26 cellular contexts compared by ENCODE assay signal in genomic region chr16:53766304-53767016, GRCh38.
DNase-seq lines count a peak whose midpoint lies in the region; ATAC-seq and TF ChIP-seq lines count a peak whose summit lies in the region.
"Had no signal": no experiment of that assay in that cellular context is flagged by ENCODE, and none has a peak within 500 bp of the region (broad histone marks: within the 10 kb centered on the region; RNA-seq: fewer than 3 reads in every experiment).

No MANE protein-coding gene starts in this region.

- no peaks in the 10 kb centered on the region for H3K36me3 ChIP-seq in ACC112 (ENCODE audit: insufficient read depth, low read length)
- H3K36me3 ChIP-seq: heart right ventricle, neural progenitor cell, suprapubic skin, vagina had no signal

- intact Hi-C loops in left colon (cut with DNase I, micrococcal nuclease), result no loop called here

- no peaks in the 10 kb centered on the region for H3K9me3 Mint-ChIP-seq in stimulated activated memory B cell treated with anti-CD40 and anti-IgM and Interleukin-4, amounts not matched to agents 10 μg/mL and 1 μg/mL and 100 μg/mL, for 72 hours
- no peaks in the 10 kb centered on the region for H3K9me3 Mint-ChIP-seq in T-cell
- H3K9me3 Mint-ChIP-seq: activated CD4-positive, alpha-beta T cell treated with anti-CD3 and anti-CD28 coated beads, Interleukin-2, amount 10 ng/mL, durations not matched to agents 7 days and 5 days; activated naive CD4-positive, alpha-beta T cell treated with anti-CD3 and anti-CD28 coated beads, Interleukin-2, amount 50 U/mL, for 24 hours; activated T-helper 1 cell treated with anti-CD3 and anti-CD28 coated beads, Interleukin-12 subunit alpha, Interleukin-12 subunit beta, Interleukin-2, Interleukin-4 antibody, amounts not matched to agents 30 ng/mL and 10 ng/mL and 1 ng/mL, durations not matched to agents 14 hours and 24 hours and 36 hours; brain; neural progenitor cell; stimulated activated effector memory CD8-positive, alpha-beta T cell treated with anti-CD3 and anti-CD28 coated beads, Interleukin-12 subunit alpha, Interleukin-12 subunit beta, amount 100 ng/mL, for 72 hours had no signal

- peaks cover 56% of the 10 kb centered on the region for H3K4me1 ChIP-seq in ACC112 (ENCODE audit: control insufficient read depth, insufficient read depth, low read length, unreplicated experiment)

- H3K27me3 ChIP-seq in ACC112 (ENCODE audit: insufficient read depth, low read length), result no peaks in the 10 kb centered on the region
- H3K27me3 ChIP-seq: heart right ventricle, neural progenitor cell, suprapubic skin, vagina had no signal

- no peaks in the 10 kb centered on the region for H3K27me3 Mint-ChIP-seq in stimulated activated memory B cell treated with anti-CD40 and anti-IgM and Interleukin-4, amounts not matched to agents 10 μg/mL and 1 μg/mL and 100 μg/mL, for 72 hours
- no peaks in the 10 kb centered on the region for H3K27me3 Mint-ChIP-seq in T-cell
- H3K27me3 Mint-ChIP-seq: activated CD4-positive, alpha-beta T cell treated with anti-CD3 and anti-CD28 coated beads, Interleukin-2, amount 10 ng/mL, durations not matched to agents 7 days and 5 days; activated CD8-positive, alpha-beta memory T cell treated with anti-CD3 and anti-CD28 coated beads, Interleukin-2, amount 10 ng/mL, durations not matched to agents 7 days and 5 days; activated naive CD4-positive, alpha-beta T cell treated with anti-CD3 and anti-CD28 coated beads, Interleukin-2, amount 50 U/mL, for 24 hours; CD4-positive, CD25-positive, alpha-beta regulatory T cell had no signal

- no peak overlapping the region for H2AFZ ChIP-seq in ACC112 (ENCODE audit: low read length, unreplicated experiment)
- H2AFZ ChIP-seq: neural progenitor cell had no signal

- TF ChIP-seq CTCF in cardiac fibroblast (IDR thresholded peaks at IDR 0.05; ENCODE audit: low read depth, low read length), result no peak

- no peak overlapping the region for H3K4me3 ChIP-seq in ACC112 (ENCODE audit: low read depth, low read length)
- H3K4me3 ChIP-seq in cardiac fibroblast (replicated peaks in 1 of 2; ENCODE audit: low read depth in 2 of 2, low read length in 2 of 2), result no peak overlapping the region
- H3K4me3 ChIP-seq: coronary artery, heart right ventricle, neural progenitor cell, psoas muscle, skin epidermis, suprapubic skin, vagina had no signal

- ATAC-seq in left colon (peak; percentile 56), T-cell (replicated peaks in 1 of 4) (no peak)
- no peak for ATAC-seq in stimulated activated memory B cell treated with anti-CD40 and anti-IgM and Interleukin-4, amounts not matched to agents 10 μg/mL and 1 μg/mL and 100 μg/mL, for 72 hours
- ATAC-seq: activated CD8-positive, alpha-beta memory T cell treated with anti-CD3 and anti-CD28 coated beads, Interleukin-2, amount 10 ng/mL, durations not matched to agents 7 days and 5 days; psoas muscle; stimulated activated effector memory CD8-positive, alpha-beta T cell treated with anti-CD3 and anti-CD28 coated beads, Interleukin-12 subunit alpha, Interleukin-12 subunit beta, amount 100 ng/mL, for 72 hours had no signal

- H3K4me1 Mint-ChIP-seq in stimulated activated memory B cell treated with anti-CD40 and anti-IgM and Interleukin-4, amounts not matched to agents 10 μg/mL and 1 μg/mL and 100 μg/mL, for 72 hours, result peaks cover 18% of the 10 kb centered on the region
- peaks cover 29 to 49% (median 39%) of the 10 kb centered on the region in 3 donors for H3K4me1 Mint-ChIP-seq in T-cell

- no peak overlapping the region for H3K27ac Mint-ChIP-seq in stimulated activated memory B cell treated with anti-CD40 and anti-IgM and Interleukin-4, amounts not matched to agents 10 μg/mL and 1 μg/mL and 100 μg/mL, for 72 hours
- H3K27ac Mint-ChIP-seq in T-cell, result no peak overlapping the region
- H3K27ac Mint-ChIP-seq: activated CD4-positive, alpha-beta T cell treated with anti-CD3 and anti-CD28 coated beads, Interleukin-2, amount 10 ng/mL, durations not matched to agents 7 days and 5 days; activated CD8-positive, alpha-beta memory T cell treated with anti-CD3 and anti-CD28 coated beads, Interleukin-2, amount 10 ng/mL, durations not matched to agents 7 days and 5 days; activated T-helper 1 cell treated with anti-CD3 and anti-CD28 coated beads, Interleukin-12 subunit alpha, Interleukin-12 subunit beta, Interleukin-2, Interleukin-4 antibody, amounts not matched to agents 30 ng/mL and 10 ng/mL and 1 ng/mL, durations not matched to agents 14 hours and 24 hours and 36 hours; stimulated activated effector memory CD8-positive, alpha-beta T cell treated with anti-CD3 and anti-CD28 coated beads, Interleukin-12 subunit alpha, Interleukin-12 subunit beta, amount 100 ng/mL, for 72 hours had no signal

- H3K79me2 ChIP-seq in ACC112 (ENCODE audit: control insufficient read depth, insufficient read depth, low read length, unreplicated experiment), result peaks cover 46% of the 10 kb centered on the region

- CTCF ChIA-PET in T-cell (lab: Charles Lee), result no interaction called here

- POLR2A ChIA-PET in T-cell (lab: Charles Lee), result no interaction called here

- H3K27ac ChIP-seq in ACC112 (ENCODE audit: low read depth, low read length), result peak overlapping the region; percentile 59
- H3K27ac ChIP-seq: coronary artery, heart right ventricle, HL-60, neural progenitor cell, psoas muscle, suprapubic skin, vagina, VCaP had no signal

- no peak overlapping the region for H3K4me3 Mint-ChIP-seq in stimulated activated memory B cell treated with anti-CD40 and anti-IgM and Interleukin-4, amounts not matched to agents 10 μg/mL and 1 μg/mL and 100 μg/mL, for 72 hours
- H3K4me3 Mint-ChIP-seq in T-cell, result no peak overlapping the region
- H3K4me3 Mint-ChIP-seq: activated CD4-positive, alpha-beta T cell treated with anti-CD3 and anti-CD28 coated beads, Interleukin-2, amount 10 ng/mL, durations not matched to agents 7 days and 5 days; activated CD8-positive, alpha-beta memory T cell treated with anti-CD3 and anti-CD28 coated beads, Interleukin-2, amount 10 ng/mL, durations not matched to agents 7 days and 5 days; activated naive CD4-positive, alpha-beta T cell treated with anti-CD3 and anti-CD28 coated beads, Interleukin-2, amount 50 U/mL, for 24 hours; activated T-helper 1 cell treated with anti-CD3 and anti-CD28 coated beads, Interleukin-12 subunit alpha, Interleukin-12 subunit beta, Interleukin-2, Interleukin-4 antibody, amounts not matched to agents 30 ng/mL and 10 ng/mL and 1 ng/mL, durations not matched to agents 14 hours and 24 hours and 36 hours; brain; CD4-positive, CD25-positive, alpha-beta regulatory T cell; neural progenitor cell; stimulated activated effector memory CD8-positive, alpha-beta T cell treated with anti-CD3 and anti-CD28 coated beads, Interleukin-12 subunit alpha, Interleukin-12 subunit beta, amount 100 ng/mL, for 72 hours had no signal

- H3K36me3 Mint-ChIP-seq in stimulated activated memory B cell treated with anti-CD40 and anti-IgM and Interleukin-4, amounts not matched to agents 10 μg/mL and 1 μg/mL and 100 μg/mL, for 72 hours, result peaks cover 6% of the 10 kb centered on the region
- H3K36me3 Mint-ChIP-seq in T-cell, result peaks cover 3% of the 10 kb centered on the region
- H3K36me3 Mint-ChIP-seq: CD4-positive, CD25-positive, alpha-beta regulatory T cell; neural progenitor cell; stimulated activated effector memory CD8-positive, alpha-beta T cell treated with anti-CD3 and anti-CD28 coated beads, Interleukin-12 subunit alpha, Interleukin-12 subunit beta, amount 100 ng/mL, for 72 hours had no signal

- DNase-seq in M059J (ENCODE audit: low read depth) (peak; percentile 74), cardiac fibroblast (ENCODE audit: low read depth in 2 of 2) (peak; percentile 51 to 77), left colon (no peak), NCI-H2171 treated with DMSO at 0.1 percent for 48 hours (lab: John Stamatoyannopoulos, UW) (no peak), NK-92 (lab: John Stamatoyannopoulos, UW; ENCODE audit: unreplicated experiment) (no peak), T-cell (no peak)
- DNase-seq: activated CD4-positive, alpha-beta T cell treated with anti-CD3 and anti-CD28 coated beads, Interleukin-2, amount 10 ng/mL, durations not matched to agents 7 days and 5 days; activated CD8-positive, alpha-beta memory T cell treated with anti-CD3 and anti-CD28 coated beads, Interleukin-2, amount 10 ng/mL, durations not matched to agents 7 days and 5 days; CD4-positive, CD25-positive, alpha-beta regulatory T cell; NCI-H1417 treated with DMSO at 0.1 percent for 48 hours; psoas muscle; stimulated activated CD4-positive, alpha-beta T cell treated with anti-CD3 and anti-CD28 coated beads, Interleukin-2, amount 100 ng/mL, for 24 hours had no signal

Comparison
In these comparisons a context has a peak if more than half of its experiments do, and no peak if none do; other contexts are left out.
1. DNase-seq: peak in M059J (single experiment) and cardiac fibroblast (2 of 2); none in left colon (0 of 2), NCI-H2171 treated with DMSO at 0.1 percent for 48 hours (single experiment), NK-92 (single experiment) and T-cell (0 of 34).